ENCODE assay signal across 22 cellular contexts in the genomic region with DNA sequence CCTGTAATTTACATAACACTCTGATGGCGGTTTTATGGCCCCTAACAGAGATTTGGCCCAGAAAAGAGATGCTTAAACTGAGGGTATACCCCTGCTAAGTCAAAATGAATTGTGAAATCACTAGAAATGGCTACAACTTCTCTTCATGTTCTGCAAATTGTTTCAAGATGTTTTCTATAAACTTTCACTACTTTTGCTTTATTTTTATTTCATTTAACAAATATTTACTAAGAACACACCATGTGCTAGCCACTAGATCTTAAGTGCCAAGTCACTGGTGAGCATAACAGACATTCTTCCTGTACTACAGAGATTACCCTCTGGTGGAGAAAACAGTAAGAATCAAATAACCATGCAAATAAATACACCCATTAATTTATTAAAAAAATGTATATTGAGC.
"Had no signal": no experiment of that assay in that cellular context is flagged by ENCODE, and none has a peak within 500 bp of the region (broad histone marks: within the 10 kb centered on the region; RNA-seq: fewer than 3 reads in every experiment).

No MANE protein-coding gene starts in this region.

- H3K4me1 ChIP-seq: adrenal gland, ascending aorta, colonic mucosa, esophagus muscularis mucosa, left lung, right atrium auricular region, tibial artery had no signal

- ATAC-seq: activated naive CD4-positive, alpha-beta T cell treated with anti-CD3 and anti-CD28 coated beads, Interleukin-2, amount 50 U/mL, for 72 hours; activated T-helper 17 cell treated with anti-CD3 and anti-CD28 coated beads, Interleukin-2, amount 50 U/mL, for 72 hours; left lung; naive thymus-derived CD8-positive, alpha-beta T cell; psoas muscle had no signal

- H3K4me3 Mint-ChIP-seq: activated T-helper 17 cell treated with anti-CD3 and anti-CD28 coated beads, Interleukin-2, amount 50 U/mL, for 72 hours; central memory CD8-positive, alpha-beta T cell; immature natural killer cell; naive thymus-derived CD8-positive, alpha-beta T cell; stimulated activated naive CD8-positive, alpha-beta T cell treated with anti-CD3 and anti-CD28 coated beads, Interleukin-15, Interleukin-2, amounts not matched to agents 100 ng/mL and 50 ng/mL, for 24 hours had no signal

- H3K27me3 ChIP-seq: adrenal gland, ascending aorta, brain microvascular endothelial cell, colonic mucosa, esophagus muscularis mucosa, left lung, ovary, right atrium auricular region, tibial artery had no signal

- DNase-seq: activated T-cell treated with anti-CD3 and anti-CD28 coated beads, Interleukin-2, amount 50 U/mL, for 1 hour; adrenal gland; brain microvascular endothelial cell; colonic mucosa; foreskin melanocyte; immature natural killer cell; kidney glomerular epithelial cell; left lung; naive thymus-derived CD8-positive, alpha-beta T cell; ovary; psoas muscle; stimulated activated CD4-positive, alpha-beta T cell treated with anti-CD3 and anti-CD28 coated beads, Interleukin-12 subunit alpha, Interleukin-12 subunit beta, amount 100 ng/mL, for 4 hours; stimulated activated CD4-positive, alpha-beta T cell treated with anti-CD3 and anti-CD28 coated beads, Interleukin-4, amount 100 ng/mL, for 4 hours; T-helper 9 cell; tibial artery had no signal

- H3K27me3 Mint-ChIP-seq: activated T-helper 17 cell treated with anti-CD3 and anti-CD28 coated beads, Interleukin-2, amount 50 U/mL, for 72 hours; central memory CD8-positive, alpha-beta T cell; naive thymus-derived CD8-positive, alpha-beta T cell; stimulated activated naive CD8-positive, alpha-beta T cell treated with anti-CD3 and anti-CD28 coated beads, Interleukin-15, Interleukin-2, amounts not matched to agents 100 ng/mL and 50 ng/mL, for 24 hours had no signal

- H3K4me3 ChIP-seq: adrenal gland, ascending aorta, colonic mucosa, esophagus muscularis mucosa, left lung, ovary, psoas muscle, right atrium auricular region, tibial artery had no signal

- H3K27ac ChIP-seq: adrenal gland, ascending aorta, brain microvascular endothelial cell, colonic mucosa, esophagus muscularis mucosa, left lung, ovary, psoas muscle, right atrium auricular region, tibial artery had no signal

- H3K36me3 ChIP-seq: adrenal gland, ascending aorta, brain microvascular endothelial cell, colonic mucosa, esophagus muscularis mucosa, left lung, ovary, right atrium auricular region, tibial artery had no signal

- H3K9me3 Mint-ChIP-seq: stimulated activated naive CD8-positive, alpha-beta T cell treated with anti-CD3 and anti-CD28 coated beads, Interleukin-15, Interleukin-2, amounts not matched to agents 100 ng/mL and 50 ng/mL, for 24 hours had no signal

- H3K4me1 Mint-ChIP-seq: activated T-helper 17 cell treated with anti-CD3 and anti-CD28 coated beads, Interleukin-2, amount 50 U/mL, for 72 hours; central memory CD8-positive, alpha-beta T cell; immature natural killer cell had no signal

- H3K27ac Mint-ChIP-seq: activated naive CD4-positive, alpha-beta T cell treated with anti-CD3 and anti-CD28 coated beads, Interleukin-2, amount 50 U/mL, for 72 hours; activated T-helper 17 cell treated with anti-CD3 and anti-CD28 coated beads, Interleukin-2, amount 50 U/mL, for 72 hours; naive thymus-derived CD8-positive, alpha-beta T cell; stimulated activated naive CD8-positive, alpha-beta T cell treated with anti-CD3 and anti-CD28 coated beads, Interleukin-15, Interleukin-2, amounts not matched to agents 100 ng/mL and 50 ng/mL, for 24 hours had no signal
